ENCODE assay signal across 28 cellular contexts in genomic region chr6:127297502-127298070, GRCh38. TPM values are rescaled to one million over a fixed set of nuclear protein-coding genes. Genes with fewer than 3 reads are reported as not detected.
DNase-seq lines count a peak whose midpoint lies in the region; ATAC-seq and TF ChIP-seq lines count a peak whose summit lies in the region.
"Had no signal": no experiment of that assay in that cellular context is flagged by ENCODE, and none has a peak within 500 bp of the region (broad histone marks: within the 10 kb centered on the region; RNA-seq: fewer than 3 reads in every experiment).

No MANE protein-coding gene starts in this region.

- H3K27ac Mint-ChIP-seq in T-helper 17 cell (peak overlapping the region; percentile 57), type B pancreatic cell (no peak overlapping the region)
- H3K27ac Mint-ChIP-seq in effector memory CD8-positive, alpha-beta T cell = peak overlapping the region in 1 of 2 donors; percentile 23
- H3K27ac Mint-ChIP-seq in activated T-helper 17 cell treated with anti-CD3 and anti-CD28 coated beads, Interleukin-2, amount 50 U/mL, for 72 hours = no peak overlapping the region
- H3K27ac Mint-ChIP-seq: activated CD8-positive, alpha-beta T cell treated with anti-CD3 and anti-CD28 coated beads for 36 hours; activated naive CD4-positive, alpha-beta T cell treated with anti-CD3 and anti-CD28 coated beads, Interleukin-2, amount 10 ng/mL, durations not matched to agents 7 days and 5 days had no signal

- H3K27me3 ChIP-seq in cardiac muscle cell (no peaks in the 10 kb centered on the region), left ventricle myocardium inferior (ENCODE audit: low read depth) (no peaks in the 10 kb centered on the region), testis (no peaks in the 10 kb centered on the region)
- H3K27me3 ChIP-seq: pancreas, SJSA1, tibial nerve had no signal

- WGBS in testis, 2 donors = 53 to 54% methylated on average over 4 of the region's 4 CpGs

- H3K36me3 Mint-ChIP-seq in T-helper 17 cell (ENCODE audit: low read depth) = no peaks in the 10 kb centered on the region
- peaks cover 15% of the 10 kb centered on the region for H3K36me3 Mint-ChIP-seq in effector memory CD8-positive, alpha-beta T cell (ENCODE audit: insufficient read depth)
- H3K36me3 Mint-ChIP-seq in activated T-helper 17 cell treated with anti-CD3 and anti-CD28 coated beads, Interleukin-2, amount 50 U/mL, for 72 hours (ENCODE audit: low read depth) = peaks cover 43% of the 10 kb centered on the region
- H3K36me3 Mint-ChIP-seq in type B pancreatic cell = peaks cover 9% of the 10 kb centered on the region
- H3K36me3 Mint-ChIP-seq: IgD-negative memory B cell had no signal

- H3K4me3 Mint-ChIP-seq in T-helper 17 cell (no peak overlapping the region), type B pancreatic cell (no peak overlapping the region)
- no peak overlapping the region for H3K4me3 Mint-ChIP-seq in effector memory CD8-positive, alpha-beta T cell
- no peak overlapping the region for H3K4me3 Mint-ChIP-seq in activated T-helper 17 cell treated with anti-CD3 and anti-CD28 coated beads, Interleukin-2, amount 50 U/mL, for 72 hours
- H3K4me3 Mint-ChIP-seq: activated CD8-positive, alpha-beta T cell treated with anti-CD3 and anti-CD28 coated beads for 36 hours; activated naive CD4-positive, alpha-beta T cell treated with anti-CD3 and anti-CD28 coated beads, Interleukin-2, amount 10 ng/mL, durations not matched to agents 7 days and 5 days; IgD-negative memory B cell had no signal

- H3K9me3 ChIP-seq in cardiac muscle cell (ENCODE audit: low read depth) (no peaks in the 10 kb centered on the region), left ventricle myocardium inferior (replicated peaks) (no peaks in the 10 kb centered on the region), T-helper 17 cell (ENCODE audit: control insufficient read depth, low read length, poor library complexity, severe bottlenecking) (no peaks in the 10 kb centered on the region), testis (no peaks in the 10 kb centered on the region)
- H3K9me3 ChIP-seq: HAP-1, pancreas, SJSA1, tibial nerve had no signal

- intact Hi-C loops in left ventricle myocardium inferior (cut with micrococcal nuclease) = no loop called here
- intact Hi-C loops in testis (cut with DNase I; ENCODE audit: low total_unique reads) = no loop called here

- TF ChIP-seq POLR2A in testis (IDR thresholded peaks at IDR 0.05) = no peak

- TF ChIP-seq CTCF in cardiac muscle cell (IDR thresholded peaks at IDR 0.05; ENCODE audit: low read depth, low read length) (no peak), left ventricle myocardium inferior (IDR thresholded peaks at IDR 0.05; ENCODE audit: borderline replicate concordance) (no peak), testis (IDR thresholded peaks at IDR 0.05) (no peak), type B pancreatic cell (conservative IDR thresholded peaks at IDR 0.05) (no peak)

- no peak for ATAC-seq in T-helper 17 cell
- ATAC-seq in effector memory CD8-positive, alpha-beta T cell (replicated peaks) = no peak
- no peak for ATAC-seq in activated T-helper 17 cell treated with anti-CD3 and anti-CD28 coated beads, Interleukin-2, amount 50 U/mL, for 72 hours (replicated peaks)
- ATAC-seq: activated CD8-positive, alpha-beta T cell treated with anti-CD3 and anti-CD28 coated beads for 36 hours; pancreas; right cardiac atrium had no signal

- H3K27me3 Mint-ChIP-seq in T-helper 17 cell (no peaks in the 10 kb centered on the region), type B pancreatic cell (no peaks in the 10 kb centered on the region)
- H3K27me3 Mint-ChIP-seq in effector memory CD8-positive, alpha-beta T cell = no peaks in the 10 kb centered on the region
- no peaks in the 10 kb centered on the region for H3K27me3 Mint-ChIP-seq in activated T-helper 17 cell treated with anti-CD3 and anti-CD28 coated beads, Interleukin-2, amount 50 U/mL, for 72 hours
- H3K27me3 Mint-ChIP-seq: activated CD8-positive, alpha-beta T cell treated with anti-CD3 and anti-CD28 coated beads for 36 hours; activated naive CD4-positive, alpha-beta T cell treated with anti-CD3 and anti-CD28 coated beads, Interleukin-2, amount 10 ng/mL, durations not matched to agents 7 days and 5 days; IgD-negative memory B cell had no signal

- H3K9me3 Mint-ChIP-seq in effector memory CD8-positive, alpha-beta T cell = no peaks in the 10 kb centered on the region
- no peaks in the 10 kb centered on the region for H3K9me3 Mint-ChIP-seq in activated T-helper 17 cell treated with anti-CD3 and anti-CD28 coated beads, Interleukin-2, amount 50 U/mL, for 72 hours
- no peaks in the 10 kb centered on the region for H3K9me3 Mint-ChIP-seq in type B pancreatic cell
- H3K9me3 Mint-ChIP-seq: activated CD8-positive, alpha-beta T cell treated with anti-CD3 and anti-CD28 coated beads for 36 hours; activated naive CD4-positive, alpha-beta T cell treated with anti-CD3 and anti-CD28 coated beads, Interleukin-2, amount 10 ng/mL, durations not matched to agents 7 days and 5 days; IgD-negative memory B cell had no signal

- no peaks in the 10 kb centered on the region for H3K36me3 ChIP-seq in cardiac muscle cell
- no peaks in the 10 kb centered on the region for H3K36me3 ChIP-seq in left ventricle myocardium inferior
- no peaks in the 10 kb centered on the region for H3K36me3 ChIP-seq in testis (ENCODE audit: low read depth, missing control alignments)
- H3K36me3 ChIP-seq: HAP-1, pancreas had no signal

- H3K4me1 Mint-ChIP-seq in T-helper 17 cell (peaks cover 7% of the 10 kb centered on the region), type B pancreatic cell (ENCODE audit: unreplicated experiment) (peaks cover 4% of the 10 kb centered on the region)
- H3K4me1 Mint-ChIP-seq in effector memory CD8-positive, alpha-beta T cell (ENCODE audit: low read depth in 2 of 2) = peaks cover 3 to 15% of the 10 kb centered on the region in 2 donors
- H3K4me1 Mint-ChIP-seq in activated T-helper 17 cell treated with anti-CD3 and anti-CD28 coated beads, Interleukin-2, amount 50 U/mL, for 72 hours = peaks cover 11% of the 10 kb centered on the region

- H3K4me1 ChIP-seq in cardiac muscle cell (ENCODE audit: low read depth) (peaks cover 7% of the 10 kb centered on the region), left ventricle myocardium inferior (peaks cover 26% of the 10 kb centered on the region), testis (no peaks in the 10 kb centered on the region)

- H3K27ac ChIP-seq in cardiac muscle cell (peak overlapping the region; percentile 63), left ventricle myocardium inferior (replicated peaks) (no peak overlapping the region), testis (peak overlapping the region in 1 of 2 donors; percentile 10)
- H3K27ac ChIP-seq: pancreas, SJSA1, tibial nerve had no signal

- DNase-seq in cardiac muscle cell (ENCODE audit: low read depth in 1 of 2, low spot score in 1 of 2) (peak in 1 of 2 donors; percentile 3), left ventricle myocardium inferior (no peak), T-helper 17 cell (no peak), left kidney (ENCODE audit: low read depth, low spot score) (peak; percentile 77), testis (peak; percentile 19), type B pancreatic cell (ENCODE audit: extremely low spot score, unreplicated experiment) (no peak)
- DNase-seq in effector memory CD8-positive, alpha-beta T cell = no peak
- DNase-seq: activated CD4-positive, alpha-beta T cell treated with anti-CD3 and anti-CD28 coated beads for 1 hour; activated CD8-positive, alpha-beta T cell treated with anti-CD3 and anti-CD28 coated beads for 36 hours; activated naive CD4-positive, alpha-beta T cell treated with anti-CD3 and anti-CD28 coated beads, Interleukin-2, amount 10 ng/mL, durations not matched to agents 7 days and 5 days; anterior cingulate cortex; caudate nucleus; dermis blood vessel endothelial cell; NCI-H1105; NCI-H2029; NCI-H226; NCI-H774; pancreas; right cardiac atrium; stimulated activated CD4-positive, alpha-beta T cell treated with anti-CD3 and anti-CD28 coated beads, Interleukin-12 subunit alpha, Interleukin-12 subunit beta, amount 100 ng/mL, for 4 hours; stimulated activated CD4-positive, alpha-beta T cell treated with anti-CD3 and anti-CD28 coated beads, Interleukin-4, amount 100 ng/mL, for 24 hours; stimulated activated naive CD4-positive, alpha-beta T cell treated with Interleukin-2 at 50 U/mL for 16 hours; T-helper 1 cell had no signal

- H3K4me3 ChIP-seq in cardiac muscle cell (no peak overlapping the region), left ventricle myocardium inferior (no peak overlapping the region), testis (no peak overlapping the region)
- H3K4me3 ChIP-seq: HAP-1, pancreas, SJSA1, tibial nerve had no signal

RNA-seq across cellular contexts. Expression of gene RNF146, which starts 30.9 kb away (rescaled TPM):
- 51.9 and 86.0 TPM in 2 replicates for total RNA-seq in cardiac muscle cell
- polyA plus RNA-seq in cardiac muscle cell = 47.8 and 63.6 TPM in 2 replicates
- 48.7 TPM for total RNA-seq in left ventricle myocardium inferior
- total RNA-seq in T-helper 17 cell = 10 to 100 TPM; 14.6 to 14.8 TPM
- 10 to 100 TPM; 52.7 to 66.3 TPM for total RNA-seq in testis
- polyA plus RNA-seq in testis (ENCODE audit: insufficient read depth, low read depth, low replicate concordance) = 55.8 TPM
- 10 to 100 TPM; 12.8 TPM for total RNA-seq in activated T-helper 17 cell treated with anti-CD3 and anti-CD28 coated beads, Interleukin-2, amount 50 U/mL, for 72 hours
- total RNA-seq in type B pancreatic cell (ENCODE audit: low replicate concordance) = 32.3 and 46.8 TPM in 2 replicates

RNA-seq across cellular contexts. Expression of gene ECHDC1, which starts 45.8 kb away (rescaled TPM):
- total RNA-seq in cardiac muscle cell = 34.1 and 36.1 TPM in 2 replicates
- 60.7 and 68.4 TPM in 2 replicates for polyA plus RNA-seq in cardiac muscle cell
- 39.7 TPM for total RNA-seq in left ventricle myocardium inferior
- 10 to 100 TPM; 17.7 to 20.4 TPM for total RNA-seq in T-helper 17 cell
- 10 to 100 TPM; 34.9 to 37.6 TPM for total RNA-seq in testis
- polyA plus RNA-seq in testis (ENCODE audit: insufficient read depth, low read depth, low replicate concordance) = 30.9 TPM
- total RNA-seq in activated T-helper 17 cell treated with anti-CD3 and anti-CD28 coated beads, Interleukin-2, amount 50 U/mL, for 72 hours = 10 to 100 TPM; 34.9 to 67.7 TPM
- 40.5 and 48.4 TPM in 2 replicates for total RNA-seq in type B pancreatic cell (ENCODE audit: low replicate concordance)

Comparison
In these comparisons a context has a peak if more than half of its experiments do, and no peak if none do; other contexts are left out.
1. DNase-seq: peak in left kidney (single experiment) and testis (single experiment); none in left ventricle myocardium inferior (single experiment), T-helper 17 cell (0 of 3), effector memory CD8-positive, alpha-beta T cell (0 of 3) and type B pancreatic cell (single experiment).